1 cellular context compared by ENCODE assay signal in the genomic region with DNA sequence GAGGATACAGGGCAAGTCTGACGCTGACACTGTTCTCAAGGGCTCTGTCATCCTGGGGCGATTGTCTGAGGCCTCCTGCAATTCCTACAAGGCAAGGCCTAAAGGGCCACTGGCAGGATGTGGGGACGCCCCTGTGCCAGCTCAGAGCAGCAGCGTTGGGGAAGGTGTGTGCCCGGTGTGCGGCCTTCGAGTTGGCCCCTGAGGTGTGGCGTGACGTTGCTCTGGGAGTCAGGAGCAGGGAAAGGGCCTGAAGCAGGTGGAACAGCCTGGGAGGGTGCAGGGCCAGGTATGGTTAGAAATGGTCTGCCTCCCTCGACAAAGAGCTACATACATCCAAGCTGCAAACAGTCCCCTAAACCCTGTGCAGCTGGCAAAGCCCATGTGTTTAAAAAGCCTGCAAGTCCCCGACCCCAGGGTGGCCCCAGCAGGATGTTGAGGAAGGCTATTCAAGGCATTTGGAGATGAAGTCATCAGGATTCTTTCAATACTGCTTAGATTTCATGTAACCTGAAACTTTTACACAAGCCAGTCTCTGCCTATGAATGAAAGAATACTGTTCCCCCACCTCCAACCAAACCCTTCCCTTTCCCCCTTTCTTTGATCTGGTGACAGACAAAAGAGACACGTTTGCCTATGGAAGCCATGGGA.
TF ChIP-seq lines count a peak whose summit lies in the region.

No MANE protein-coding gene starts in this region.

TF ChIP-seq in HCT116, 20 proteins besides CTCF, POLR2A, EP300 and RAD21:
- TF ChIP-seq, protein P1, sequence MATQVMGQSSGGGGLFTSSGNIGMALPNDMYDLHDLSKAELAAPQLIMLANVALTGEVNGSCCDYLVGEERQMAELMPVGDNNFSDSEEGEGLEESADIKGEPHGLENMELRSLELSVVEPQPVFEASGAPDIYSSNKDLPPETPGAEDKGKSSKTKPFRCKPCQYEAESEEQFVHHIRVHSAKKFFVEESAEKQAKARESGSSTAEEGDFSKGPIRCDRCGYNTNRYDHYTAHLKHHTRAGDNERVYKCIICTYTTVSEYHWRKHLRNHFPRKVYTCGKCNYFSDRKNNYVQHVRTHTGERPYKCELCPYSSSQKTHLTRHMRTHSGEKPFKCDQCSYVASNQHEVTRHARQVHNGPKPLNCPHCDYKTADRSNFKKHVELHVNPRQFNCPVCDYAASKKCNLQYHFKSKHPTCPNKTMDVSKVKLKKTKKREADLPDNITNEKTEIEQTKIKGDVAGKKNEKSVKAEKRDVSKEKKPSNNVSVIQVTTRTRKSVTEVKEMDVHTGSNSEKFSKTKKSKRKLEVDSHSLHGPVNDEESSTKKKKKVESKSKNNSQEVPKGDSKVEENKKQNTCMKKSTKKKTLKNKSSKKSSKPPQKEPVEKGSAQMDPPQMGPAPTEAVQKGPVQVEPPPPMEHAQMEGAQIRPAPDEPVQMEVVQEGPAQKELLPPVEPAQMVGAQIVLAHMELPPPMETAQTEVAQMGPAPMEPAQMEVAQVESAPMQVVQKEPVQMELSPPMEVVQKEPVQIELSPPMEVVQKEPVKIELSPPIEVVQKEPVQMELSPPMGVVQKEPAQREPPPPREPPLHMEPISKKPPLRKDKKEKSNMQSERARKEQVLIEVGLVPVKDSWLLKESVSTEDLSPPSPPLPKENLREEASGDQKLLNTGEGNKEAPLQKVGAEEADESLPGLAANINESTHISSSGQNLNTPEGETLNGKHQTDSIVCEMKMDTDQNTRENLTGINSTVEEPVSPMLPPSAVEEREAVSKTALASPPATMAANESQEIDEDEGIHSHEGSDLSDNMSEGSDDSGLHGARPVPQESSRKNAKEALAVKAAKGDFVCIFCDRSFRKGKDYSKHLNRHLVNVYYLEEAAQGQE (IDR thresholded peaks at IDR 0.05; ENCODE audit: low read depth): no peak
- no peak for TF ChIP-seq SIN3A (IDR thresholded peaks at IDR 0.05; ENCODE audit: low read depth)
- TF ChIP-seq JUND (IDR thresholded peaks at IDR 0.05): no peak
- TF ChIP-seq EGR1 (IDR thresholded peaks at IDR 0.05; ENCODE audit: low read depth): no peak
- TF ChIP-seq EZH2 (IDR thresholded peaks at IDR 0.05): no peak
- TF ChIP-seq TCF7L2 (IDR thresholded peaks at IDR 0.05; ENCODE audit: borderline replicate concordance, extremely low read depth, insufficient read depth, insufficient read length): peak; percentile 29
- no peak for TF ChIP-seq ZNF274 (IDR thresholded peaks at IDR 0.05; ENCODE audit: low read depth, low read length)
- TF ChIP-seq ELF1 (IDR thresholded peaks at IDR 0.05; ENCODE audit: borderline replicate concordance, low read depth): no peak
- no peak for TF ChIP-seq SRF (IDR thresholded peaks at IDR 0.05; ENCODE audit: low read depth)
TF ChIP-seq in HCT116: peak in this region for 1.
